In the genomic region with DNA sequence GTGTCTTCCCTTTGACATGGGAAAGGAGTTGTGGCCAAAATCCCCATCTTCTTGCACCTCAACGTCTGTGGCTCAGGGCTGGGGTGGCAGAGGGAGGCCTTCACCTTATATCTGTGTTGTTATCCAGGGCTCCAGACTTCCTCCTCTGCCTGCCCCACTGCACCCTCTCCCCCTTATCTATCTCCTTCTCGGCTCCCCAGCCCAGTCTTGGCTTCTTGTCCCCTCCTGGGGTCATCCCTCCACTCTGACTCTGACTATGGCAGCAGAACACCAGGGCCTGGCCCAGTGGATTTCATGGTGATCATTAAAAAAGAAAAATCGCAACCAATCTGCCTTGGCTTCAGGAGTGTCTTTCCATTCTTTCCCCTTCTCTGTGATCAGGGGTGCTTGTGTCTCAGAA, we compare ENCODE assay signal across 9 cellular contexts. TPM values are rescaled to one million over a fixed set of nuclear protein-coding genes. Genes with fewer than 3 reads are reported as not detected.
A peak's percentile ranks its signal among the peaks of the same experiment; 100 is the strongest.
DNase-seq lines count a peak whose midpoint lies in the region; ATAC-seq, FAIRE-seq and TF ChIP-seq lines count a peak whose summit lies in the region.
"Had no signal": no experiment of that assay in that cellular context is flagged by ENCODE, and none has a peak within 500 bp of the region (broad histone marks: within the 10 kb centered on the region; RNA-seq: fewer than 3 reads in every experiment).

No MANE protein-coding gene starts in this region.

- H3K9ac ChIP-seq in keratinocyte (ENCODE audit: control insufficient read depth, extremely low read depth, insufficient read depth, low read length) = peak overlapping the region; percentile 82

- no peaks in the 10 kb centered on the region for H4K20me1 ChIP-seq in keratinocyte (ENCODE audit: control insufficient read depth, extremely low read depth, insufficient read depth, low read length)

- no peak for DNase-seq in activated T-cell treated with anti-CD3 and anti-CD28 coated beads, Interleukin-2, amount 50 U/mL, for 4 hours
- DNase-seq in activated T-cell treated with anti-CD3 and anti-CD28 coated beads, Interleukin-2, amount 50 U/mL, for 48 hours = no peak
- no peak for DNase-seq in activated T-helper 1 cell treated with anti-CD3 and anti-CD28 coated beads, Interleukin-12 subunit alpha, Interleukin-12 subunit beta, Interleukin-2, Interleukin-4 antibody, amounts not matched to agents 30 ng/mL and 10 ng/mL and 1 ng/mL, durations not matched to agents 14 hours and 24 hours and 36 hours (ENCODE audit: low spot score)
- DNase-seq in keratinocyte (ENCODE audit: low read depth, low spot score) (no peak), thoracic aorta (ENCODE audit: low spot score) (no peak), hippocampal formation (lab: John Stamatoyannopoulos, UW) (no peak), putamen (ENCODE audit: low spot score) (no peak), left cardiac atrium (no peak)

- peaks cover 1 to 12% of the 10 kb centered on the region in 2 experiments for H3K36me3 ChIP-seq in keratinocyte (ENCODE audit: control insufficient read depth in 2 of 2, extremely low read depth in 1 of 2, insufficient read depth in 2 of 2, low read length in 2 of 2)
- no peaks in the 10 kb centered on the region for H3K36me3 ChIP-seq in thoracic aorta

- peak overlapping the region; percentile 99 for H3K4me2 ChIP-seq in keratinocyte (ENCODE audit: control insufficient read depth, extremely low read depth, insufficient read depth, low read depth, low read length)

- H2AFZ ChIP-seq in keratinocyte (ENCODE audit: control insufficient read depth, low read length) = no peak overlapping the region

- no peak for ATAC-seq in activated T-cell treated with anti-CD3 and anti-CD28 coated beads, Interleukin-2, amount 50 U/mL, for 4 hours
- ATAC-seq in thoracic aorta (ENCODE audit: insufficient number of reproducible peaks, low FRiP score, low read depth) (no peak), left cardiac atrium (no peak)

- H3K27me3 ChIP-seq in keratinocyte (ENCODE audit: control insufficient read depth, extremely low read depth, insufficient read depth, low read length) (no peaks in the 10 kb centered on the region), thoracic aorta (replicated peaks; ENCODE audit: insufficient read depth) (no peaks in the 10 kb centered on the region)

- H3K4me1 ChIP-seq in keratinocyte (ENCODE audit: control insufficient read depth, extremely low read depth, insufficient read depth, low read length) (peaks cover 16% of the 10 kb centered on the region), thoracic aorta (ENCODE audit: control insufficient read depth in 1 of 2, low read depth in 2 of 2) (peaks cover 16 to 22% of the 10 kb centered on the region in 2 donors)

- dilution Hi-C loops in keratinocyte (cut with MboI; ENCODE audit: extremely low pct_ligation_motif_present, low sequenced_read_pairs) = no loop called here

- H3K9me3 ChIP-seq in keratinocyte (ENCODE audit: control insufficient read depth, low read depth, low read length) (no peaks in the 10 kb centered on the region), thoracic aorta (no peaks in the 10 kb centered on the region)

- peaks cover 29% of the 10 kb centered on the region for H3K4me1 Mint-ChIP-seq in activated T-cell treated with anti-CD3 and anti-CD28 coated beads, Interleukin-2, amount 50 U/mL, for 4 hours (ENCODE audit: low read depth)
- H3K4me1 Mint-ChIP-seq in activated T-helper 1 cell treated with anti-CD3 and anti-CD28 coated beads, Interleukin-12 subunit alpha, Interleukin-12 subunit beta, Interleukin-2, Interleukin-4 antibody, amounts not matched to agents 30 ng/mL and 10 ng/mL and 1 ng/mL, durations not matched to agents 14 hours and 24 hours and 36 hours (ENCODE audit: low read depth) = peaks cover 31% of the 10 kb centered on the region

- H3K27ac Mint-ChIP-seq in activated T-helper 1 cell treated with anti-CD3 and anti-CD28 coated beads, Interleukin-12 subunit alpha, Interleukin-12 subunit beta, Interleukin-2, Interleukin-4 antibody, amounts not matched to agents 30 ng/mL and 10 ng/mL and 1 ng/mL, durations not matched to agents 14 hours and 24 hours and 36 hours = peak overlapping the region; percentile 70

- intact Hi-C loops in activated T-helper 1 cell treated with anti-CD3 and anti-CD28 coated beads, Interleukin-12 subunit alpha, Interleukin-12 subunit beta, Interleukin-2, Interleukin-4 antibody, amounts not matched to agents 30 ng/mL and 10 ng/mL and 1 ng/mL, durations not matched to agents 14 hours and 24 hours and 36 hours (cut with micrococcal nuclease) = loop anchor here (10.0 kb wide), 1 partner anchor 1004 kb away; a partner anchor contains a TSS
- intact Hi-C loops in left cardiac atrium (cut with DNase I) = no loop called here

- peaks cover 9% of the 10 kb centered on the region for H3K36me3 Mint-ChIP-seq in activated T-cell treated with anti-CD3 and anti-CD28 coated beads, Interleukin-2, amount 50 U/mL, for 4 hours (ENCODE audit: insufficient read depth)
- H3K36me3 Mint-ChIP-seq in activated T-helper 1 cell treated with anti-CD3 and anti-CD28 coated beads, Interleukin-12 subunit alpha, Interleukin-12 subunit beta, Interleukin-2, Interleukin-4 antibody, amounts not matched to agents 30 ng/mL and 10 ng/mL and 1 ng/mL, durations not matched to agents 14 hours and 24 hours and 36 hours (ENCODE audit: low read depth) = peaks cover 5% of the 10 kb centered on the region

- H3K4me3 ChIP-seq in keratinocyte (ENCODE audit: control insufficient read depth in 2 of 3, extremely low read depth in 1 of 3, insufficient read depth in 2 of 3, low read depth in 1 of 3, low read length in 3 of 3) (peak overlapping the region in 2 of 3 experiments; percentile 78 to 91), thoracic aorta (peak overlapping the region; percentile 79)

- H3K27me3 Mint-ChIP-seq in activated T-cell treated with anti-CD3 and anti-CD28 coated beads, Interleukin-2, amount 50 U/mL, for 4 hours (ENCODE audit: low read depth) = no peaks in the 10 kb centered on the region
- H3K27me3 Mint-ChIP-seq in activated T-helper 1 cell treated with anti-CD3 and anti-CD28 coated beads, Interleukin-12 subunit alpha, Interleukin-12 subunit beta, Interleukin-2, Interleukin-4 antibody, amounts not matched to agents 30 ng/mL and 10 ng/mL and 1 ng/mL, durations not matched to agents 14 hours and 24 hours and 36 hours (ENCODE audit: insufficient read depth) = no peaks in the 10 kb centered on the region

- no peaks in the 10 kb centered on the region for H3K9me1 ChIP-seq in keratinocyte (ENCODE audit: control insufficient read depth, extremely low read depth, insufficient read depth, low read length)

- H3K4me3 Mint-ChIP-seq in activated T-cell treated with anti-CD3 and anti-CD28 coated beads, Interleukin-2, amount 50 U/mL, for 4 hours = peak overlapping the region; percentile 90
- H3K4me3 Mint-ChIP-seq in activated T-helper 1 cell treated with anti-CD3 and anti-CD28 coated beads, Interleukin-12 subunit alpha, Interleukin-12 subunit beta, Interleukin-2, Interleukin-4 antibody, amounts not matched to agents 30 ng/mL and 10 ng/mL and 1 ng/mL, durations not matched to agents 14 hours and 24 hours and 36 hours = peak overlapping the region; percentile 91

- H3K79me2 ChIP-seq in keratinocyte (ENCODE audit: control insufficient read depth, insufficient read depth, low read length) = peaks cover 30% of the 10 kb centered on the region

- no peaks in the 10 kb centered on the region for H3K9me3 Mint-ChIP-seq in activated T-cell treated with anti-CD3 and anti-CD28 coated beads, Interleukin-2, amount 50 U/mL, for 4 hours
- H3K9me3 Mint-ChIP-seq in activated T-helper 1 cell treated with anti-CD3 and anti-CD28 coated beads, Interleukin-12 subunit alpha, Interleukin-12 subunit beta, Interleukin-2, Interleukin-4 antibody, amounts not matched to agents 30 ng/mL and 10 ng/mL and 1 ng/mL, durations not matched to agents 14 hours and 24 hours and 36 hours = no peaks in the 10 kb centered on the region

- FAIRE-seq in keratinocyte (lab: Jason Lieb, UNC) = no peak
- FAIRE-seq: H54 had no signal

- no peak for TF ChIP-seq CTCF in keratinocyte (optimal IDR thresholded peaks at IDR 0.05 in 1 of 3, IDR thresholded peaks at IDR 0.05 in 1 of 3, conservative IDR thresholded peaks at IDR 0.05 in 1 of 3; ENCODE audit: extremely low read depth in 1 of 3, insufficient read depth in 2 of 3, low read length in 3 of 3)
- no peak for TF ChIP-seq CTCF in thoracic aorta (IDR thresholded peaks at IDR 0.05)

- H3K27ac ChIP-seq in keratinocyte (ENCODE audit: control insufficient read depth, insufficient read depth, low read length) (no peak overlapping the region), thoracic aorta (peak overlapping the region; percentile 75 to 83)

RNA-seq across cellular contexts. Expression of a gene that starts 0.9 kb away (rescaled TPM):
- 10 to 100 TPM; 17.2 to 23.8 (median 22.4) TPM for total RNA-seq in activated T-cell treated with anti-CD3 and anti-CD28 coated beads, Interleukin-2, amount 50 U/mL, for 4 hours
- 21.0 and 22.7 TPM in 2 replicates for total RNA-seq in activated T-helper 1 cell treated with anti-CD3 and anti-CD28 coated beads, Interleukin-12 subunit alpha, Interleukin-12 subunit beta, Interleukin-2, Interleukin-4 antibody, amounts not matched to agents 30 ng/mL and 10 ng/mL and 1 ng/mL, durations not matched to agents 14 hours and 24 hours and 36 hours
- polyA plus RNA-seq in keratinocyte = 3.7 to 5.4 TPM (median 3.8 TPM) in 3 replicates
- 0.56 TPM for polyA plus RNA-seq in keratinocyte (2011; ENCODE audit: low read depth)
- 2.2 and 3.3 TPM in 2 replicates for polyA plus RNA-seq in keratinocyte (2011; cell fraction: cytosol; rRNA removed)
- 3.0 and 4.5 TPM in 2 replicates for polyA plus RNA-seq in keratinocyte (2011; cell fraction: nucleus; rRNA removed)
- 2.1 and 5.0 TPM in 2 replicates for polyA plus RNA-seq in keratinocyte (2012; ENCODE audit: low replicate concordance)
- 1.4 to 2.0 TPM (median 1.5 TPM) in 3 replicates for polyA minus RNA-seq in keratinocyte
- polyA minus RNA-seq in keratinocyte (2011; cell fraction: cytosol; rRNA and poly(A)+ RNA removed) = 6.1 TPM
- 3.1 and 3.4 TPM in 2 replicates for polyA minus RNA-seq in keratinocyte (2011; cell fraction: nucleus; rRNA and poly(A)+ RNA removed)
- total RNA-seq in thoracic aorta (1 to 10 TPM; 3.8 to 3.9 TPM), left cardiac atrium (1 to 10 TPM; 3.8 to 6.8 TPM)

RNA-seq across cellular contexts. Expression of a gene that starts 8.8 kb away (rescaled TPM):
- 10 to 100 TPM; 11.6 to 13.0 (median 12.0) TPM for total RNA-seq in activated T-cell treated with anti-CD3 and anti-CD28 coated beads, Interleukin-2, amount 50 U/mL, for 4 hours
- 15.9 and 16.4 TPM in 2 replicates for total RNA-seq in activated T-helper 1 cell treated with anti-CD3 and anti-CD28 coated beads, Interleukin-12 subunit alpha, Interleukin-12 subunit beta, Interleukin-2, Interleukin-4 antibody, amounts not matched to agents 30 ng/mL and 10 ng/mL and 1 ng/mL, durations not matched to agents 14 hours and 24 hours and 36 hours
- polyA plus RNA-seq in keratinocyte = 11.0 to 14.3 TPM (median 11.4 TPM) in 3 replicates
- 3.2 TPM for polyA plus RNA-seq in keratinocyte (2011; ENCODE audit: low read depth)
- 12.4 and 13.7 TPM in 2 replicates for polyA plus RNA-seq in keratinocyte (2011; cell fraction: cytosol; rRNA removed)
- 23.6 and 25.8 TPM in 2 replicates for polyA plus RNA-seq in keratinocyte (2011; cell fraction: nucleus; rRNA removed)
- 6.5 and 22.5 TPM in 2 replicates for polyA plus RNA-seq in keratinocyte (2012; ENCODE audit: low replicate concordance)
- 8.0 to 17.2 TPM (median 15.3 TPM) in 3 replicates for polyA minus RNA-seq in keratinocyte
- 12.7 TPM for polyA minus RNA-seq in keratinocyte (2011; cell fraction: cytosol; rRNA and poly(A)+ RNA removed)
- 4.2 and 5.5 TPM in 2 replicates for polyA minus RNA-seq in keratinocyte (2011; cell fraction: nucleus; rRNA and poly(A)+ RNA removed)
- 10 to 100 TPM; 10.1 to 17.3 TPM for total RNA-seq in thoracic aorta
- 10 to 100 TPM; 14.8 to 22.2 TPM for total RNA-seq in left cardiac atrium

RNA-seq across cellular contexts. Expression of a gene that starts 55.8 kb away (rescaled TPM):
- 10 to 100 TPM; 49.7 to 59.0 (median 51.5) TPM for total RNA-seq in activated T-cell treated with anti-CD3 and anti-CD28 coated beads, Interleukin-2, amount 50 U/mL, for 4 hours
- total RNA-seq in activated T-helper 1 cell treated with anti-CD3 and anti-CD28 coated beads, Interleukin-12 subunit alpha, Interleukin-12 subunit beta, Interleukin-2, Interleukin-4 antibody, amounts not matched to agents 30 ng/mL and 10 ng/mL and 1 ng/mL, durations not matched to agents 14 hours and 24 hours and 36 hours = 77.1 and 80.9 TPM in 2 replicates
- polyA plus RNA-seq in keratinocyte = 73.0 to 95.5 TPM (median 84.9 TPM) in 3 replicates
- 120 TPM for polyA plus RNA-seq in keratinocyte (2011; ENCODE audit: low read depth)
- polyA plus RNA-seq in keratinocyte (2011; cell fraction: cytosol; rRNA removed) = 43.6 and 94.9 TPM in 2 replicates
- 182 and 183 TPM in 2 replicates for polyA plus RNA-seq in keratinocyte (2011; cell fraction: nucleus; rRNA removed)
- polyA plus RNA-seq in keratinocyte (2012; ENCODE audit: low replicate concordance) = 50.2 and 59.5 TPM in 2 replicates
- 73.4 to 90.5 TPM (median 86.5 TPM) in 3 replicates for polyA minus RNA-seq in keratinocyte
- polyA minus RNA-seq in keratinocyte (2011; cell fraction: cytosol; rRNA and poly(A)+ RNA removed) = 26.1 TPM
- 40.0 and 92.5 TPM in 2 replicates for polyA minus RNA-seq in keratinocyte (2011; cell fraction: nucleus; rRNA and poly(A)+ RNA removed)
- total RNA-seq in thoracic aorta (10 to 100 TPM; 57.3 to 69.8 TPM), left cardiac atrium (10 to 100 TPM; 44.3 to 50.6 TPM)
